ENCODE assay signal across 18 cellular contexts in genomic region chr13:78193853-78194252, GRCh38.
DNase-seq lines count a peak whose midpoint lies in the region; ATAC-seq and TF ChIP-seq lines count a peak whose summit lies in the region.
"Had no signal": no experiment of that assay in that cellular context is flagged by ENCODE, and none has a peak within 500 bp of the region (broad histone marks: within the 10 kb centered on the region; RNA-seq: fewer than 3 reads in every experiment).

No MANE protein-coding gene starts in this region.

- no peak overlapping the region for H3K4me3 ChIP-seq in GM06990 (replicated peaks; ENCODE audit: low read depth, low read length)
- H3K4me3 ChIP-seq: lung, prostate gland, SK-N-MC had no signal

- H3K27me3 ChIP-seq in GM06990 (replicated peaks; ENCODE audit: control insufficient read depth, insufficient read depth, low read length), result no peaks in the 10 kb centered on the region

- peak; percentile 44 for ATAC-seq in HG03095 (IDR thresholded peaks at IDR 0.05; ENCODE audit: unreplicated experiment)
- ATAC-seq: naive thymus-derived CD8-positive, alpha-beta T cell; PC-3 had no signal

- TF ChIP-seq CTCF in GM06990 (IDR thresholded peaks at IDR 0.05; ENCODE audit: insufficient read depth, low read length, poor library complexity, severe bottlenecking) (no peak), GM20000 (IDR thresholded peaks at IDR 0.05; ENCODE audit: extremely low read depth, missing control alignments) (no peak)

- DNase-seq in GM06990 (ENCODE audit: extremely low read depth, insufficient read length), result peak; percentile 9
- DNase-seq in GM20000 (ENCODE audit: low spot score), result peak; percentile 2
- peak; percentile 10 for DNase-seq in astrocyte of the hippocampus (ENCODE audit: low read depth, low spot score)
- DNase-seq in NCI-H510A (lab: John Stamatoyannopoulos, UW), result no peak
- DNase-seq in effector CD4-positive, alpha-beta T cell, result no peak
- no peak for DNase-seq in A172 (ENCODE audit: low spot score)
- DNase-seq in ecto neural progenitor cell (ENCODE audit: low spot score), result no peak
- DNase-seq: DMS79 treated with DMSO at 0.1 percent for 48 hours; foreskin fibroblast; naive thymus-derived CD8-positive, alpha-beta T cell; NCI-H1930; NCI-H526; PC-3; T1000 had no signal

- H3K36me3 ChIP-seq in GM06990 (ENCODE audit: control insufficient read depth, insufficient read depth, low read length), result no peaks in the 10 kb centered on the region
- H3K36me3 ChIP-seq: prostate gland had no signal

Comparison
In these comparisons a context has a peak if more than half of its experiments do, and no peak if none do; other contexts are left out.
1. DNase-seq: peak in GM06990 (single experiment), GM20000 (single experiment) and astrocyte of the hippocampus (single experiment); none in NCI-H510A (single experiment), effector CD4-positive, alpha-beta T cell (single experiment), A172 (single experiment) and ecto neural progenitor cell (single experiment).